ENCODE assay signal across 8 cellular contexts in the genomic region with DNA sequence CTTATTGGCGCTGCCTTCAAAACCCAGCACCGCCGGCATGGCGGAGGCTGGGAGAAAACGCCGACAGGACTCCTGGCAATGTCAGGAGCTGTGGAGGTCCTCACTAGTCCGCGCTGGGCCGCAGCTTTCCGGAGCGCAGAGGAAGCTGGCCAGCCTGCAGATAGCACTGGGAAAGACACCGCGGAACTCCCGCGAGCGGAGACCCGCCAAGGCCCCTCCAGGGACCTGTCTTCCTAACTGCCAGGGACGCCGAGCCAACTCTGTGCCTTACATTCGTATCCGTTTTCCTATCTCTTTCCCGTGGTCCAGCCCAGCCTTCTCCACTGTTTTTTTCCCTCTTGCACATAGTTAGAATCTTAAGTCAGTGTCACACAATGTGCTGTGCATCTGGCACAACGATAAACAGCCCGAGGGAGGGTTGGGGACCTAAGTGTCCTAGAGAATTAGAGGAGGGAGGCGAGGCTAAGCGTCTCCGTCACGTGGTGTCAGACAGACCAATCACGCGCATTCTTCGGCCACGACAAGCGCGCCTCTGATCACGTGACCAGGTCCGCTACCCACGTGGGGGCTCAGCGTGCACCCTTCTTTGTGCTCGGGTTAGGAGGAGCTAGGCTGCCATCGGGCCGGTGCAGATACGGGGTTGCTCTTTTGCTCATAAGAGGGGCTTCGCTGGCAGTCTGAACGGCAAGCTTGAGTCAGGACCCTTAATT. TPM values are rescaled to one million over a fixed set of nuclear protein-coding genes. Genes with fewer than 3 reads are reported as not detected.
DNase-seq lines count a peak whose midpoint lies in the region; ATAC-seq and TF ChIP-seq lines count a peak whose summit lies in the region.

Gene APEX1, plus strand, starts transcription at position 582 of the 710 bp plus-strand sequence. CDS start 420 bp downstream, outside the sequence.
Gene OSGEP, minus strand, starts transcription at position 168 of the 710 bp plus-strand sequence. Its CDS starts 129 bp downstream, at position 39.

- H3K4me1 ChIP-seq in ACC112 (ENCODE audit: control insufficient read depth, insufficient read depth, low read length, unreplicated experiment) (peaks cover 26% of the 10 kb centered on the region), mammary epithelial cell (ENCODE audit: insufficient read depth, low read length) (peaks cover 9% of the 10 kb centered on the region), iPS-20b (ENCODE audit: insufficient read depth, low read length) (0 out of 2 replicates have a peak, but pooled peaks cover 5% of the 10 kb centered on the region)

- DNase-seq in NCI-H2196 treated with DMSO at 0.1 percent for 48 hours (lab: John Stamatoyannopoulos, UW; ENCODE audit: unreplicated experiment) (peak; percentile 97), WERI-Rb-1 (peak; percentile 98), mammary epithelial cell (peak; percentile 98)

- no peaks in the 10 kb centered on the region for H3K9me3 ChIP-seq in WERI-Rb-1 (ENCODE audit: severe bottlenecking)
- no peaks in the 10 kb centered on the region for H3K9me3 ChIP-seq in mammary epithelial cell (replicated peaks; ENCODE audit: insufficient read depth, low read length)
- H3K9me3 ChIP-seq in iPS-20b (ENCODE audit: insufficient read depth, low read depth, low read length), result no peaks in the 10 kb centered on the region

- H3K4me3 ChIP-seq in ACC112 (ENCODE audit: low read depth, low read length), result peak within 1 kb of the TSS; percentile 93
- peak within 1 kb of the TSS; percentile 89 for H3K4me3 ChIP-seq in WERI-Rb-1 (ENCODE audit: low read depth, low read length)
- H3K4me3 ChIP-seq in mammary epithelial cell (replicated peaks in 1 of 3; ENCODE audit: insufficient read depth in 1 of 3, low read depth in 2 of 3, low read length in 3 of 3), result peak within 1 kb of the TSS; percentile 94 to 97 (median 97)
- H3K4me3 ChIP-seq in iPS-20b (ENCODE audit: low read length), result peak within 1 kb of the TSS; percentile 89
- H3K4me3 ChIP-seq in skin epidermis, result peak within 1 kb of the TSS; percentile 56 to 80 (median 58)

- H3K9ac ChIP-seq in mammary epithelial cell (ENCODE audit: insufficient read depth, low read length) (peak within 1 kb of the TSS; percentile 94), iPS-20b (ENCODE audit: low read depth, low read length) (peak within 1 kb of the TSS; percentile 100)

- in situ Hi-C loops in mammary epithelial cell (cut with MboI; ENCODE audit: low sequenced_read_pairs in 2 of 2), result loop anchor here in 1 of 2 donors (5.0 to 25.0 kb wide), 3 partner anchors 42 to 158 kb away; partner anchors contain the start of genes CCNB1IP1, PARP2 and TEP1

- H3K27ac ChIP-seq in ACC112 (ENCODE audit: low read depth, low read length) (peak within 1 kb of the TSS; percentile 93), WERI-Rb-1 (peak within 1 kb of the TSS; percentile 98), mammary epithelial cell (ENCODE audit: insufficient read depth, low read depth, low read length) (peak within 1 kb of the TSS; percentile 94), iPS-20b (ENCODE audit: low read length) (peak within 1 kb of the TSS; percentile 94), skin epidermis (peak within 1 kb of the TSS; percentile 57 to 98 (median 91))

- intact Hi-C loops in mammary epithelial cell (cut with micrococcal nuclease), result loop anchor here (1.0 to 5.0 kb wide), 6 partner anchors 41 to 228 kb away; partner anchors contain the start of genes PARP2 and TEP1

- peak; percentile 82 for ATAC-seq in GM18870 (IDR thresholded peaks at IDR 0.05; ENCODE audit: unreplicated experiment)
- ATAC-seq in HG03135 (IDR thresholded peaks at IDR 0.05; ENCODE audit: unreplicated experiment), result peak; percentile 86

- under 1% methylated on average over 24 of the region's 44 CpGs for WGBS in mammary epithelial cell (ENCODE audit: low coverage, missing lambda C conversion rate)

- H3K4me2 ChIP-seq in mammary epithelial cell (ENCODE audit: insufficient read depth, low read depth, low read length), result peak within 1 kb of the TSS; percentile 71

- BruUV-seq in mammary epithelial cell (replicated peaks; lab: Mats Ljungman, UMichigan), result no TSS peak

- H2AFZ ChIP-seq in ACC112 (ENCODE audit: low read length, unreplicated experiment) (peak within 1 kb of the TSS; percentile 90), mammary epithelial cell (ENCODE audit: low read depth, low read length) (peak within 1 kb of the TSS; percentile 87)

- CTCF ChIA-PET in mammary epithelial cell (lab: Charles Lee; ENCODE audit: low non-redundant PET), result interaction anchor here (0.6 to 1.1 kb wide), 2 partner anchors 39 to 236 kb away, joined by 4 read pairs; no protein-coding TSS in a partner anchor

- H3K36me3 ChIP-seq in ACC112 (ENCODE audit: insufficient read depth, low read length) (peaks cover 25% of the 10 kb centered on the region; the same call in 1 of the 2 replicates), WERI-Rb-1 (peaks cover 81% of the 10 kb centered on the region), mammary epithelial cell (ENCODE audit: insufficient read depth, low read length) (peaks cover 39% of the 10 kb centered on the region), iPS-20b (ENCODE audit: insufficient read depth, low read depth, low read length) (peaks cover 66% of the 10 kb centered on the region)

- dilution Hi-C loops in mammary epithelial cell (cut with HindIII; ENCODE audit: low sequenced_read_pairs), result loop anchor here (10.0 kb wide), 1 partner anchor 230 kb away; the partner anchor contains the start of genes ANG and RNASE4

- peaks cover 51% of the 10 kb centered on the region for H3K79me2 ChIP-seq in ACC112 (ENCODE audit: control insufficient read depth, insufficient read depth, low read length, unreplicated experiment)
- H3K79me2 ChIP-seq in mammary epithelial cell (ENCODE audit: insufficient read depth, low read length), result peaks cover 68% of the 10 kb centered on the region

- no peak for TF ChIP-seq CTCF in WERI-Rb-1 (IDR thresholded peaks at IDR 0.05; ENCODE audit: low read depth, low read length)
- no peak for TF ChIP-seq CTCF in mammary epithelial cell (conservative IDR thresholded peaks at IDR 0.05 in 1 of 2, IDR thresholded peaks at IDR 0.05 in 1 of 2; ENCODE audit: extremely low read depth in 1 of 2, insufficient read depth in 1 of 2, low read depth in 1 of 2, low read length in 2 of 2)

- no peaks in the 10 kb centered on the region for H3K27me3 ChIP-seq in ACC112 (ENCODE audit: insufficient read depth, low read length)
- H3K27me3 ChIP-seq in WERI-Rb-1 (ENCODE audit: insufficient read depth, low read depth, severe bottlenecking), result no peaks in the 10 kb centered on the region
- H3K27me3 ChIP-seq in mammary epithelial cell (ENCODE audit: insufficient read depth, low read length), result no peaks in the 10 kb centered on the region
- no peaks in the 10 kb centered on the region for H3K27me3 ChIP-seq in iPS-20b (ENCODE audit: insufficient read depth, low read length)

- no peaks in the 10 kb centered on the region for H4K20me1 ChIP-seq in mammary epithelial cell (ENCODE audit: insufficient read depth, low read length)

RNA-seq across cellular contexts. Expression of gene APEX1, which starts in this region (rescaled TPM):
- total RNA-seq in mammary epithelial cell, result 100 to 1,000 TPM in 1 of 2 donors, 10 to 100 TPM in 1; 96.4 to 128 TPM
- 217 TPM for polyA plus RNA-seq in mammary epithelial cell
- polyA minus RNA-seq in mammary epithelial cell, result 200 TPM

RNA-seq across cellular contexts. Expression of gene OSGEP, which starts in this region (rescaled TPM):
- total RNA-seq in mammary epithelial cell, result 10 to 100 TPM; 22.6 to 34.8 TPM
- polyA plus RNA-seq in mammary epithelial cell, result 28.1 TPM
- 65.6 TPM for polyA minus RNA-seq in mammary epithelial cell

Comparison
In these comparisons a context has a peak if more than half of its experiments do, and no peak if none do; other contexts are left out.
1. Peak in every context shown above with its lines: DNase-seq, ATAC-seq, H3K4me3 ChIP-seq and H3K27ac ChIP-seq.